Comparison of ENCODE assay signal across 8 cellular contexts in the genomic region with DNA sequence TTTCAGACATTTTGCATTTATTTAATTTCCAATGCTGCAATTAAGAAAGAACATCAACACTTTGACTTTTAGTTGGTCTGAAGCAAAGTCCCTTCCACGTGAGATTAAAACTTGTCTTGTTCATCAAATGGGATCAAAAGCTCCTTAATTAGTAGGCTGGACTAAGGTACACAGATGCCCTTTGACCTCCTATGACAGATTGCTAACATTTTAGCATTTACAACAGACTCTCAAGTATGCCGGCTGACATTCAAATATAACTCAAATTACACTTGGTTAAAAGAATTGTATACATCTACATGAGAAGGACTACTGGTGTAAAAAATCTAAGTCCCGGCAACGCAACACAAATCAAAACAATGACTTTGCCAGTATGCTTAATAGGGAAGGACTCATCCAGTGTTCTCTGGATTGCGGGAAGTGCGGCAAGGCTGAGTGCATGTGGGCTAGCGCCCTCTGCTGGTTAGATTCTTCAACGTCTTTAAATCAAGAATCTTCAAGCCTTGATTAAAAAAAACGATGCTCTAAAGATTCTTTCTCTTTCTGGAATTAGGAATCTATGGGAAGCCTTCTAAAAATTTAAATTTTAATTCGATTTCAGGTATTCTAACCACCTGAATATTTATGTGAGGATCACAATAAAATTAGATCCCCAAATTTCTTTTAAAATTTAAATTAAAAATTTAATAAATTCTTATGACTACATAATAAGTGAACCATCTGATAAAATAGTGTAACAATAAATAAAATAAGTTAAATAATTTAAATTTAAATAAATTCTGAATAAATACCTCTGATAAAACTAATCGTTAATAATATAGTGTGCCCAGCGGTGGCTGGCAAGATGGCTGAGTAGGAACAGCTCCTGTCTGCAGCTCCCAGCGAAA.
DNase-seq lines count a peak whose midpoint lies in the region; ATAC-seq and FAIRE-seq lines count a peak whose summit lies in the region.

No MANE protein-coding gene starts in this region.

- FAIRE-seq in G401.6 (lab: Jason Lieb, UNC), result peak; percentile 92

- H3K4me3 Mint-ChIP-seq in T-helper 17 cell, result no peak overlapping the region

- H3K27me3 Mint-ChIP-seq in T-helper 17 cell, result peaks cover 5% of the 10 kb centered on the region

- H3K36me3 Mint-ChIP-seq in T-helper 17 cell (ENCODE audit: low read depth), result no peaks in the 10 kb centered on the region

- no peaks in the 10 kb centered on the region for H3K9me3 ChIP-seq in T-helper 17 cell (ENCODE audit: control insufficient read depth, low read length, poor library complexity, severe bottlenecking)

- DNase-seq in NCI-H2029 (lab: John Stamatoyannopoulos, UW) (peak; percentile 70), T-helper 17 cell (peak in 1 of 3 donors; percentile 26), islet precursor cell (peak; percentile 72)
- DNase-seq in central memory CD4-positive, alpha-beta T cell, result peak; percentile 44
- DNase-seq in stimulated activated CD4-positive, alpha-beta T cell treated with anti-CD3 and anti-CD28 coated beads, Interleukin-12 subunit alpha, Interleukin-12 subunit beta, amount 100 ng/mL, for 48 hours (ENCODE audit: low read depth in 2 of 3, low spot score in 1 of 3), result peak in 2 of 3 donors; percentile 27 to 40

- no peak overlapping the region for H3K27ac Mint-ChIP-seq in T-helper 17 cell

- peak; percentile 44 for ATAC-seq in HG02642 (IDR thresholded peaks at IDR 0.05; ENCODE audit: poor library complexity, unreplicated experiment)
- ATAC-seq in T-helper 17 cell, result peak; percentile 50
- ATAC-seq in GM21367 (IDR thresholded peaks at IDR 0.05; ENCODE audit: unreplicated experiment), result no peak

- peaks cover 4% of the 10 kb centered on the region for H3K4me1 Mint-ChIP-seq in T-helper 17 cell
